9 cellular contexts compared by ENCODE assay signal in genomic region chr17:134332-134785, GRCh38. TPM values are rescaled to one million over a fixed set of nuclear protein-coding genes. Genes with fewer than 3 reads are reported as not detected.
DNase-seq lines count a peak whose midpoint lies in the region; ATAC-seq and TF ChIP-seq lines count a peak whose summit lies in the region.
"Not testable (repeated sequence)": the region's sequence is repeated elsewhere in the genome, so short reads cannot be mapped to it uniquely, and the experiment has no call there.
"Had no signal": no experiment of that assay in that cellular context is flagged by ENCODE, and none has a peak within 500 bp of the region (broad histone marks: within the 10 kb centered on the region; RNA-seq: fewer than 3 reads in every experiment).

No MANE protein-coding gene starts in this region.

- H3K4me1 ChIP-seq in effector memory CD4-positive, alpha-beta T cell (ENCODE audit: control insufficient read depth, insufficient read depth, low read length, poor library complexity, severe bottlenecking), result not testable (repeated sequence)

- ATAC-seq in GM21367 (IDR thresholded peaks at IDR 0.05; ENCODE audit: unreplicated experiment) (peak; percentile 86), HG02885 (IDR thresholded peaks at IDR 0.05; ENCODE audit: poor library complexity, unreplicated experiment) (peak; percentile 83), HG03575 (IDR thresholded peaks at IDR 0.05; ENCODE audit: extremely low read depth, insufficient number of reproducible peaks, low FRiP score, unreplicated experiment) (peak; percentile 61)

- H3K36me3 Mint-ChIP-seq in mesothelial cell of epicardium, result not testable (repeated sequence)

- not testable (repeated sequence) for H3K4me1 Mint-ChIP-seq in mesothelial cell of epicardium

- H3K9me3 Mint-ChIP-seq in mesothelial cell of epicardium, result not testable (repeated sequence)

- H3K27ac Mint-ChIP-seq in mesothelial cell of epicardium, result not testable (repeated sequence)

- H3K4me3 ChIP-seq in effector memory CD4-positive, alpha-beta T cell (ENCODE audit: insufficient read depth, low read depth, low read length, poor library complexity, severe bottlenecking), result not testable (repeated sequence)

- DNase-seq in GM13977 (ENCODE audit: low spot score), result not testable (repeated sequence)
- peak; percentile 64 for DNase-seq in activated CD8-positive, alpha-beta memory T cell treated with anti-CD3 and anti-CD28 coated beads for 24 hours
- peak; percentile 36 to 53 (median 51) for DNase-seq in effector memory CD4-positive, alpha-beta T cell
- peak in 1 of 2 experiments; percentile 34 for DNase-seq in mesothelial cell of epicardium (ENCODE audit: low spot score in 2 of 2, unreplicated experiment in 2 of 2)
- DNase-seq in stimulated activated CD8-positive, alpha-beta memory T cell treated with anti-CD3 and anti-CD28 coated beads, Interleukin-4, amount 100 ng/mL, for 48 hours, result peak; percentile 41

- not testable (repeated sequence) for H3K36me3 ChIP-seq in effector memory CD4-positive, alpha-beta T cell (ENCODE audit: control insufficient read depth, insufficient read depth, low read length)

- H3K4me3 Mint-ChIP-seq in mesothelial cell of epicardium, result not testable (repeated sequence)

- H3K27me3 ChIP-seq in effector memory CD4-positive, alpha-beta T cell (replicated peaks; ENCODE audit: control insufficient read depth, insufficient read depth, low read length, poor library complexity, severe bottlenecking), result not testable (repeated sequence)

- TF ChIP-seq CTCF in GM13977 (IDR thresholded peaks at IDR 0.05; ENCODE audit: extremely low read depth, insufficient read depth, missing control alignments) (peak; percentile 8), mesothelial cell of epicardium (IDR thresholded peaks at IDR 0.05; ENCODE audit: unreplicated experiment) (peak; percentile 29)

- not testable (repeated sequence) for H3K27ac ChIP-seq in effector memory CD4-positive, alpha-beta T cell (ENCODE audit: insufficient read depth, low read length, poor library complexity, severe bottlenecking)

- in situ Hi-C loops in GM13977 (cut with MboI; ENCODE audit: low pct_unique_long_range_greater_than_20kb, low sequenced_read_pairs, unreplicated experiment), result not testable (repeated sequence)

- H3K9me3 ChIP-seq in effector memory CD4-positive, alpha-beta T cell (ENCODE audit: control insufficient read depth, low read length), result not testable (repeated sequence)

- not testable (repeated sequence) for H3K27me3 Mint-ChIP-seq in mesothelial cell of epicardium (ENCODE audit: low read depth)

RNA-seq across cellular contexts. Expression of gene SCGB1C2, which starts 3.0 kb away (rescaled TPM):
- not detected in 3 replicates for total RNA-seq in mesothelial cell of epicardium
- total RNA-seq: transverse colon had no signal

RNA-seq across cellular contexts. Expression of gene DOC2B, which starts 47.1 kb away (rescaled TPM):
- 55.3 to 60.2 TPM (median 59.6 TPM) in 3 replicates for total RNA-seq in mesothelial cell of epicardium
